ENCODE assay signal across 8 cellular contexts in the genomic region with DNA sequence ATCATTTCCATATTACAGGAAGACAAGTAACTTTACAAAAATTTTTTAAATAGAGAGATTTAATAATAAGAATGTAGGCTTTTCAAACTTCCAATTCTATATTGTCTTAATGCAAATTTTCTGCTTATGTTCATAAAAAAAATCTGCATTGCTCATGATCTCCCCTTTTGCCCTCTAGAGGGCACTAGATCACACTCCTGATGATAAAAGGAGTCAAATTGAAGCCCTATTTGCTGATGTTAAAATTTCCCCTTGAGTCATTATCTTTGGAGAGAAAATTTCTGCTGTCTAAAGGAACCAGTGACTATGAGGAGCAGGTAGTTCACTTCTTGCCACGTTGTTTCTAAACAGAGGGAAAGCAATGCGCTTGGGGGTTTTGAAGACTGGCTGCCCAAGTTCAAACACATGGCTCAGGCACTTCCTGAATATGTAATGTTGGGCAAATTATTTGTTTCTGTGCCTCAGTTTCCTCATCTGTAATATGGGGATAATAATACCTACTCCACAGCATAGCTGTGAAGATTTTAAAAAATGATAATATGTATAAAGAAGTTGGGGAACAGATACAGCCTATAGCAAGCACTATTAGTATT.
DNase-seq lines count a peak whose midpoint lies in the region; ATAC-seq and TF ChIP-seq lines count a peak whose summit lies in the region.

No MANE protein-coding gene starts in this region.

- no peak overlapping the region for H3K9ac ChIP-seq in endodermal cell (ENCODE audit: extremely low read depth, low read length, poor library complexity, severe bottlenecking)

- H3K4me3 ChIP-seq in A673 (ENCODE audit: low read depth, low read length, poor library complexity, severe bottlenecking) (no peak overlapping the region), GM12864 (ENCODE audit: low read depth, low read length) (no peak overlapping the region), endodermal cell (ENCODE audit: low read length) (no peak overlapping the region)

- H3K9me3 Mint-ChIP-seq in endodermal cell (no peaks in the 10 kb centered on the region), osteocyte (ENCODE audit: unreplicated experiment) (no peaks in the 10 kb centered on the region)

- peaks cover 11% of the 10 kb centered on the region for H3K4me1 Mint-ChIP-seq in endodermal cell
- H3K4me1 Mint-ChIP-seq in osteocyte (ENCODE audit: unreplicated experiment) = no peaks in the 10 kb centered on the region

- H3K4me1 ChIP-seq in A673 (ENCODE audit: insufficient read depth, low read length, poor library complexity, severe bottlenecking) (no peaks in the 10 kb centered on the region), endodermal cell (ENCODE audit: control insufficient read depth, insufficient read depth, low read length) (no peaks in the 10 kb centered on the region)

- H3K27ac ChIP-seq in A673 (ENCODE audit: low read depth, low read length, poor library complexity, severe bottlenecking) = no peak overlapping the region
- H3K27ac ChIP-seq in endodermal cell (ENCODE audit: low read depth, low read length) = no peak overlapping the region

- H3K9me3 ChIP-seq in A673 (ENCODE audit: low read depth, low read length, poor library complexity, severe bottlenecking) = no peaks in the 10 kb centered on the region
- no peaks in the 10 kb centered on the region for H3K9me3 ChIP-seq in endodermal cell (ENCODE audit: control insufficient read depth, low read length)

- DNase-seq in A673 (ENCODE audit: low spot score) (peak; percentile 86), GM12864 (ENCODE audit: low read depth) (no peak), NOMO-1 treated with dmso at 0.1 percent for 144 hours (lab: John Stamatoyannopoulos, UW; ENCODE audit: unreplicated experiment) (peak; percentile 31), endodermal cell (no peak), osteocyte (ENCODE audit: extremely low spot score, unreplicated experiment) (no peak)
- DNase-seq in activated effector memory CD4-positive, alpha-beta T cell treated with Interleukin-2 at 50 U/mL for 16 hours = no peak

- H3K36me3 Mint-ChIP-seq in endodermal cell (ENCODE audit: low read depth) (no peaks in the 10 kb centered on the region), osteocyte (ENCODE audit: unreplicated experiment) (no peaks in the 10 kb centered on the region)

- no peaks in the 10 kb centered on the region for H3K36me3 ChIP-seq in A673 (ENCODE audit: insufficient read depth, low read length, poor library complexity, severe bottlenecking)
- H3K36me3 ChIP-seq in endodermal cell (ENCODE audit: control insufficient read depth, insufficient read depth, low read length) = no peaks in the 10 kb centered on the region

- ATAC-seq in HG03066 (IDR thresholded peaks at IDR 0.05; ENCODE audit: low read depth, unreplicated experiment) = peak; percentile 56
- no peak for ATAC-seq in GM18520 (IDR thresholded peaks at IDR 0.05; ENCODE audit: unreplicated experiment)

- CTCF ChIA-PET in A673 (lab: Charles Lee) = no interaction called here

- 67 to 68% methylated on average over 2 of the region's 2 CpGs for WGBS in endodermal cell (ENCODE audit: insufficient coverage in 1 of 2, insufficient read length in 1 of 2), 2 experiments

- H3K27me3 ChIP-seq in A673 (replicated peaks; ENCODE audit: insufficient read depth, low read depth, low read length, poor library complexity) = no peaks in the 10 kb centered on the region
- H3K27me3 ChIP-seq in endodermal cell (ENCODE audit: control insufficient read depth, insufficient read depth, low read length, poor library complexity, severe bottlenecking) = no peaks in the 10 kb centered on the region

- POLR2A ChIA-PET in A673 (lab: Charles Lee; ENCODE audit: low non-redundant PET) = no interaction called here

- intact Hi-C loops in A673 (cut with micrococcal nuclease; ENCODE audit: unreplicated experiment) = loop anchor here (2.0 kb wide), 1 partner anchor 888 kb away; no protein-coding TSS in a partner anchor

- H3K27ac Mint-ChIP-seq in endodermal cell (no peak overlapping the region), osteocyte (ENCODE audit: unreplicated experiment) (no peak overlapping the region)

- TF ChIP-seq CTCF in A673 (conservative IDR thresholded peaks at IDR 0.05; ENCODE audit: low read depth, low read length) (peak; percentile 85), GM12864 (IDR thresholded peaks at IDR 0.05; ENCODE audit: low read depth, low read length, missing control alignments) (peak; percentile 65), endodermal cell (conservative IDR thresholded peaks at IDR 0.05) (peak; percentile 90), osteocyte (IDR thresholded peaks at IDR 0.05) (peak; percentile 79)

- BruUV-seq in A673 (replicated peaks; lab: Mats Ljungman, UMichigan) = no TSS peak

- no peaks in the 10 kb centered on the region for H3K27me3 Mint-ChIP-seq in endodermal cell (ENCODE audit: insufficient read depth)
- H3K27me3 Mint-ChIP-seq in osteocyte (ENCODE audit: unreplicated experiment) = no peaks in the 10 kb centered on the region

- no peak overlapping the region for H3K4me3 Mint-ChIP-seq in endodermal cell
- H3K4me3 Mint-ChIP-seq in osteocyte (ENCODE audit: unreplicated experiment) = no peak overlapping the region

Comparison
In these comparisons a context has a peak if more than half of its experiments do, and no peak if none do; other contexts are left out.
1. DNase-seq: peak in A673 (single experiment) and NOMO-1 treated with dmso at 0.1 percent for 144 hours (single experiment); none in GM12864 (single experiment), endodermal cell (single experiment), osteocyte (single experiment) and activated effector memory CD4-positive, alpha-beta T cell treated with Interleukin-2 at 50 U/mL for 16 hours (single experiment).
2. Peak in every context shown above with its lines, with median percentiles within 50 percentile points of each other: CTCF ChIP-seq.